3 cellular contexts compared by ENCODE assay signal in genomic region chr9:8806150-8806549, GRCh38.
TF ChIP-seq lines count a peak whose summit lies in the region.

No MANE protein-coding gene starts in this region.

TF ChIP-seq in HepG2, 621 proteins besides CTCF, POLR2A, EP300 and RAD21:
- no peak for TF ChIP-seq ZNF878 (CRISPR knock-in tag; IDR thresholded peaks at IDR 0.05)
- peak; percentile 55 to 79 for TF ChIP-seq MAFK (conservative IDR thresholded peaks at IDR 0.05 in 1 of 2, IDR thresholded peaks at IDR 0.05 in 1 of 2; ENCODE audit: low read length in 2 of 2)
- TF ChIP-seq MAFF (IDR thresholded peaks at IDR 0.05; ENCODE audit: low read depth, low read length), result peak; percentile 55; the same call in 1 of the 2 replicates

TF ChIP-seq in A549, 52 proteins besides CTCF, POLR2A, EP300 and RAD21:
- TF ChIP-seq NFE2L2 (conservative IDR thresholded peaks at IDR 0.05; ENCODE audit: low read length) (no peak), BHLHE40 (IDR thresholded peaks at IDR 0.05; ENCODE audit: low read depth, low read length) (no peak), MAFK (IDR thresholded peaks at IDR 0.05; ENCODE audit: partially characterized antibody) (peak; percentile 70), CHD4 (IDR thresholded peaks at IDR 0.05; ENCODE audit: borderline replicate concordance) (no peak), REST (IDR thresholded peaks at IDR 0.05) (no peak)
TF ChIP-seq in A549: peak in this region for 1.

TF ChIP-seq in IMR-90, 13 proteins besides CTCF, POLR2A, EP300 and RAD21:
- TF ChIP-seq MAFK (IDR thresholded peaks at IDR 0.05; ENCODE audit: low read depth, low read length) (peak; percentile 54; the same call in 1 of the 2 replicates), MXI1 (IDR thresholded peaks at IDR 0.05; ENCODE audit: borderline replicate concordance, low read depth, low read length) (no peak)
